1 cellular context compared by ENCODE assay signal in the genomic region with DNA sequence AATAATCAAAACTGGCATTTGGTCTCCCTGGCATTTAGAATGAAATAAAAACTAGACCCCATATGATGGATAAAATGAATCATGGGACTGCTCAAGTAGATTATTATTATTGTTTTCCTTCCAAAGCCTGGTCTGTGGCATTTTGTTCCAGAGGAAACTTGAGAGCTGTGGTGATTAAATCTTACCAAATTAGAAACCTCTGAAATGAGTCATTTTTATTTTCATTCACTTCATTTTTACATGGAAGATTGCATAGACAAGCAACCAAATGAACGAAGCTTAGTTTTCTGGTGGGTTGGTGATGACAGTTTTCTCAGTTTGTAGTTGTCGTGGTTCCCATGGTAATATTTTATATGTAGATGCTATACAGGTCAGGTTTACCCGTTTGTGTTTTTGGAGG.
TF ChIP-seq lines count a peak whose summit lies in the region.

No MANE protein-coding gene starts in this region.

TF ChIP-seq in IMR-90, 13 proteins besides CTCF, POLR2A, EP300 and RAD21 (continued from another document):
- TF ChIP-seq, protein P1, sequence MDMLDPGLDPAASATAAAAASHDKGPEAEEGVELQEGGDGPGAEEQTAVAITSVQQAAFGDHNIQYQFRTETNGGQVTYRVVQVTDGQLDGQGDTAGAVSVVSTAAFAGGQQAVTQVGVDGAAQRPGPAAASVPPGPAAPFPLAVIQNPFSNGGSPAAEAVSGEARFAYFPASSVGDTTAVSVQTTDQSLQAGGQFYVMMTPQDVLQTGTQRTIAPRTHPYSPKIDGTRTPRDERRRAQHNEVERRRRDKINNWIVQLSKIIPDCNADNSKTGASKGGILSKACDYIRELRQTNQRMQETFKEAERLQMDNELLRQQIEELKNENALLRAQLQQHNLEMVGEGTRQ (IDR thresholded peaks at IDR 0.05; ENCODE audit: low read depth, low read length), result no peak
